In the genomic region with DNA sequence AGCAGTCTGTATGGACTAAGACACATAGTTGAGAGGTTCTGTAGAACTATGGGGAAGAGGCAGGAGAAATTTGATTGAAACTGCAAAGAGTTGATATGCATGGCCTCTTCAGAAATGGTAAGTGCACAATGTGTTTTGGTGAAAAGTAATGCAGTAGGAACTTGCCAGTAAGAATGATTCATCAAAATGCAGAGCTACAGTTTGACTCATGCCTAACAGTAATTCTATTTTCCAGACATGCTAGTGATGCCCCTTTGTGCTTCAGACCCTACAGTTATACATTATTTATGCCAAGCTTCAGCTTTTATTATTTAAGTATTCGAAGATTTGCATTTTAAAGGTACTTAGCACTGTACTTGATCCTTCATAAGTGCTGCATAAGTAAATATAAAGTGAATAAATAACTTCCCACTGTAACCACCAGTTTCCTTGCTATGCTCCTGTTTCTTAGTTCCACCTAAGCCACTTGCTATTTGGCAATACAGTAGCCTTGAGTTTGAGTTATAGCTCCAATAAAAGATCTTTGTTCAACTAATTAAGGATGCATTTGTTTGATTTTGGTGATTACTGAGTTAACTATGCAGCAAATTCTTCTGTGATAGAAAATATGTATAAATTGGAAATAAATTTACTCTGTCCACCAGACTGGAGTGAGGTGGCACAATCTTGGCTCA, we compare ENCODE assay signal across 17 cellular contexts. TPM values are rescaled to one million over a fixed set of nuclear protein-coding genes. Genes with fewer than 3 reads are reported as not detected.
A peak's percentile ranks its signal among the peaks of the same experiment; 100 is the strongest.
DNase-seq lines count a peak whose midpoint lies in the region; ATAC-seq and TF ChIP-seq lines count a peak whose summit lies in the region.
"Had no signal": no experiment of that assay in that cellular context is flagged by ENCODE, and none has a peak within 500 bp of the region (broad histone marks: within the 10 kb centered on the region; RNA-seq: fewer than 3 reads in every experiment).

No MANE protein-coding gene starts in this region.

- WGBS in smooth muscle cell (ENCODE audit: low lambda C conversion rate): 79% methylated on average over 1 of the region's 1 CpG

- H3K27ac Mint-ChIP-seq in activated CD4-positive, alpha-beta T cell treated with anti-CD3 and anti-CD28 coated beads for 36 hours: peak overlapping the region; percentile 76
- H3K27ac Mint-ChIP-seq: activated CD4-positive, alpha-beta T cell treated with anti-CD3 and anti-CD28 coated beads, Interleukin-2, amount 10 ng/mL, durations not matched to agents 7 days and 5 days; activated naive CD8-positive, alpha-beta T cell treated with anti-CD3 and anti-CD28 coated beads, Interleukin-2, amount 50 U/mL, for 24 hours; neural progenitor cell had no signal

- no peak for TF ChIP-seq CTCF in fibroblast of lung (conservative IDR thresholded peaks at IDR 0.05 in 1 of 2, IDR thresholded peaks at IDR 0.05 in 1 of 2; ENCODE audit: low read depth in 1 of 2, low read length in 2 of 2)
- no peak for TF ChIP-seq CTCF in smooth muscle cell (IDR thresholded peaks at IDR 0.05; ENCODE audit: borderline replicate concordance, insufficient read depth, poor library complexity, severe bottlenecking)

- intact Hi-C loops in activated CD4-positive, alpha-beta T cell treated with anti-CD3 and anti-CD28 coated beads for 36 hours (cut with DNase I, micrococcal nuclease): loop anchor here in 1 of 2 experiments (10.0 kb wide), 1 partner anchor 64 kb away; no protein-coding TSS in a partner anchor

- H3K79me2 ChIP-seq in fibroblast of lung (ENCODE audit: control insufficient read depth, insufficient read depth, low read length): no peaks in the 10 kb centered on the region
- no peaks in the 10 kb centered on the region for H3K79me2 ChIP-seq in smooth muscle cell (ENCODE audit: low read depth)

- H2AFZ ChIP-seq in fibroblast of lung (ENCODE audit: low read length): no peak overlapping the region
- no peak overlapping the region for H2AFZ ChIP-seq in smooth muscle cell (ENCODE audit: low read depth)
- H2AFZ ChIP-seq: neural progenitor cell had no signal

- DNase-seq in activated CD4-positive, alpha-beta T cell treated with anti-CD3 and anti-CD28 coated beads for 36 hours: no peak
- DNase-seq in activated CD4-positive, alpha-beta T cell treated with anti-CD3 and anti-CD28 coated beads for 1 hour: no peak
- DNase-seq in RKO (ENCODE audit: low spot score) (peak; percentile 79), fibroblast of lung (ENCODE audit: low read depth in 2 of 2) (peak; percentile 85 to 91), smooth muscle cell (lab: John Stamatoyannopoulos, UW; ENCODE audit: unreplicated experiment) (no peak), AML-193 (lab: John Stamatoyannopoulos, UW) (no peak)
- DNase-seq in activated CD4-positive, alpha-beta T cell treated with anti-CD3 and anti-CD28 coated beads for 4 hours: no peak
- DNase-seq: activated CD4-positive, alpha-beta T cell treated with anti-CD3 and anti-CD28 coated beads, Interleukin-2, amount 10 ng/mL, durations not matched to agents 7 days and 5 days; activated naive CD8-positive, alpha-beta T cell treated with anti-CD3 and anti-CD28 coated beads, Interleukin-2, amount 50 U/mL, for 24 hours; GOT3; KBM-7; NCI-H345; SK-N-SH had no signal

- peak; percentile 94 for ATAC-seq in activated CD4-positive, alpha-beta T cell treated with anti-CD3 and anti-CD28 coated beads for 36 hours
- no peak for ATAC-seq in GM18907 (IDR thresholded peaks at IDR 0.05; ENCODE audit: unreplicated experiment)
- ATAC-seq: activated naive CD8-positive, alpha-beta T cell treated with anti-CD3 and anti-CD28 coated beads, Interleukin-2, amount 50 U/mL, for 24 hours; left lobe of liver had no signal

- H3K9ac ChIP-seq in fibroblast of lung (ENCODE audit: insufficient read depth, low read length) (no peak overlapping the region), smooth muscle cell (ENCODE audit: low read depth) (no peak overlapping the region)
- H3K9ac ChIP-seq: BLaER1, neural progenitor cell, SK-N-SH had no signal

- no peak overlapping the region for H3K4me3 Mint-ChIP-seq in activated CD4-positive, alpha-beta T cell treated with anti-CD3 and anti-CD28 coated beads for 36 hours
- H3K4me3 Mint-ChIP-seq: activated CD4-positive, alpha-beta T cell treated with anti-CD3 and anti-CD28 coated beads, Interleukin-2, amount 10 ng/mL, durations not matched to agents 7 days and 5 days; activated naive CD8-positive, alpha-beta T cell treated with anti-CD3 and anti-CD28 coated beads, Interleukin-2, amount 50 U/mL, for 24 hours; neural progenitor cell had no signal

- CTCF ChIA-PET in activated CD4-positive, alpha-beta T cell treated with anti-CD3 and anti-CD28 coated beads for 36 hours (lab: Charles Lee): interaction anchor here (0.7 kb wide), 1 partner anchor 149 kb away, joined by 3 read pairs; no protein-coding TSS in a partner anchor

- H3K36me3 Mint-ChIP-seq in activated CD4-positive, alpha-beta T cell treated with anti-CD3 and anti-CD28 coated beads for 36 hours (ENCODE audit: low read depth): no peaks in the 10 kb centered on the region
- H3K36me3 Mint-ChIP-seq: neural progenitor cell had no signal

- H3K36me3 ChIP-seq in fibroblast of lung (ENCODE audit: control insufficient read depth, insufficient read depth, low read length) (no peaks in the 10 kb centered on the region), smooth muscle cell (ENCODE audit: low read depth) (no peaks in the 10 kb centered on the region)
- H3K36me3 ChIP-seq: BLaER1, neural progenitor cell had no signal

- H4K20me1 ChIP-seq in fibroblast of lung (ENCODE audit: control insufficient read depth, extremely low read depth, insufficient read depth, low read length): no peaks in the 10 kb centered on the region
- H4K20me1 ChIP-seq in smooth muscle cell (ENCODE audit: low read depth): no peaks in the 10 kb centered on the region
- H4K20me1 ChIP-seq: BLaER1 had no signal

- H3K9me3 Mint-ChIP-seq in activated CD4-positive, alpha-beta T cell treated with anti-CD3 and anti-CD28 coated beads for 36 hours (ENCODE audit: low read depth): no peaks in the 10 kb centered on the region
- H3K9me3 Mint-ChIP-seq: activated CD4-positive, alpha-beta T cell treated with anti-CD3 and anti-CD28 coated beads, Interleukin-2, amount 10 ng/mL, durations not matched to agents 7 days and 5 days; activated naive CD8-positive, alpha-beta T cell treated with anti-CD3 and anti-CD28 coated beads, Interleukin-2, amount 50 U/mL, for 24 hours had no signal

- peaks cover 3% of the 10 kb centered on the region for H3F3A ChIP-seq in smooth muscle cell (ENCODE audit: low read depth)

- POLR2A ChIA-PET in activated CD4-positive, alpha-beta T cell treated with anti-CD3 and anti-CD28 coated beads for 36 hours (lab: Charles Lee): no interaction called here

- peak overlapping the region; percentile 45 for H3K4me2 ChIP-seq in fibroblast of lung (ENCODE audit: extremely low read depth, insufficient read depth, low read length)
- H3K4me2 ChIP-seq in smooth muscle cell: peak overlapping the region; percentile 20
- H3K4me2 ChIP-seq: BLaER1, neural progenitor cell, SK-N-SH had no signal

- peak overlapping the region; percentile 26 for H3K27ac ChIP-seq in fibroblast of lung (ENCODE audit: insufficient read depth, low read length)
- peak overlapping the region; percentile 69 for H3K27ac ChIP-seq in smooth muscle cell (ENCODE audit: low read depth)
- H3K27ac ChIP-seq: BLaER1, neural progenitor cell had no signal

- H3K4me3 ChIP-seq in fibroblast of lung (replicated peaks in 1 of 4; ENCODE audit: control extremely low read depth in 1 of 4, insufficient read depth in 1 of 4, low read depth in 3 of 4, low read length in 4 of 4) (no peak overlapping the region), smooth muscle cell (no peak overlapping the region)
- H3K4me3 ChIP-seq: BLaER1, neural progenitor cell had no signal

- no peaks in the 10 kb centered on the region for H3K27me3 Mint-ChIP-seq in activated CD4-positive, alpha-beta T cell treated with anti-CD3 and anti-CD28 coated beads for 36 hours
- H3K27me3 Mint-ChIP-seq: activated CD4-positive, alpha-beta T cell treated with anti-CD3 and anti-CD28 coated beads, Interleukin-2, amount 10 ng/mL, durations not matched to agents 7 days and 5 days had no signal

- no peaks in the 10 kb centered on the region for H3K27me3 ChIP-seq in fibroblast of lung (ENCODE audit: control insufficient read depth, insufficient read depth, low read length)
- H3K27me3 ChIP-seq in smooth muscle cell (ENCODE audit: low read depth): no peaks in the 10 kb centered on the region
- H3K27me3 ChIP-seq: BLaER1, neural progenitor cell had no signal

- H3K4me1 ChIP-seq in fibroblast of lung (ENCODE audit: control insufficient read depth, extremely low read depth, insufficient read depth, low read length) (peaks cover 3% of the 10 kb centered on the region), smooth muscle cell (ENCODE audit: low read depth) (peaks cover 5% of the 10 kb centered on the region)

- H3K4me1 Mint-ChIP-seq in activated CD4-positive, alpha-beta T cell treated with anti-CD3 and anti-CD28 coated beads for 36 hours: peaks cover 11% of the 10 kb centered on the region
- H3K4me1 Mint-ChIP-seq: activated CD4-positive, alpha-beta T cell treated with anti-CD3 and anti-CD28 coated beads, Interleukin-2, amount 10 ng/mL, durations not matched to agents 7 days and 5 days; activated naive CD8-positive, alpha-beta T cell treated with anti-CD3 and anti-CD28 coated beads, Interleukin-2, amount 50 U/mL, for 24 hours had no signal

- no peaks in the 10 kb centered on the region for H3K9me3 ChIP-seq in fibroblast of lung (ENCODE audit: control insufficient read depth, insufficient read depth, low read depth, low read length)
- H3K9me3 ChIP-seq in smooth muscle cell (replicated peaks; ENCODE audit: low read depth): no peaks in the 10 kb centered on the region
- H3K9me3 ChIP-seq: BLaER1, SK-N-SH had no signal

RNA-seq across cellular contexts. Expression of a gene that starts 3.6 kb away (rescaled TPM):
- total RNA-seq in activated CD4-positive, alpha-beta T cell treated with anti-CD3 and anti-CD28 coated beads for 36 hours: not detected
- total RNA-seq in fibroblast of lung (not detected in 2 replicates), smooth muscle cell (not detected in 2 replicates)
- polyA plus RNA-seq in fibroblast of lung (0.01 TPM in 1 of 2 replicates, not detected in the other), smooth muscle cell (not detected in 2 replicates)
- not detected in 2 replicates for polyA plus RNA-seq in fibroblast of lung (2012)
- polyA minus RNA-seq in fibroblast of lung (ENCODE audit: low replicate concordance): 0.37 TPM in 1 of 2 replicates, not detected in the other
- total RNA-seq: activated CD4-positive, alpha-beta T cell treated with anti-CD3 and anti-CD28 coated beads, Interleukin-2, amount 10 ng/mL, durations not matched to agents 7 days and 5 days; left lobe of liver had no signal
- polyA plus RNA-seq: SK-N-SH had no signal

RNA-seq across cellular contexts. Expression of a gene that starts 38.7 kb away (rescaled TPM):
- not detected for total RNA-seq in activated CD4-positive, alpha-beta T cell treated with anti-CD3 and anti-CD28 coated beads for 36 hours
- total RNA-seq in fibroblast of lung (not detected in 2 replicates), smooth muscle cell (not detected in 2 replicates)
- polyA plus RNA-seq in fibroblast of lung (not detected in 2 replicates), smooth muscle cell (not detected in 2 replicates)
- polyA plus RNA-seq in fibroblast of lung (2012): not detected in 2 replicates
- polyA minus RNA-seq in fibroblast of lung (ENCODE audit: low replicate concordance): not detected in 2 replicates
- total RNA-seq: activated CD4-positive, alpha-beta T cell treated with anti-CD3 and anti-CD28 coated beads, Interleukin-2, amount 10 ng/mL, durations not matched to agents 7 days and 5 days; left lobe of liver had no signal
- polyA plus RNA-seq: SK-N-SH had no signal

Comparison
In these comparisons a context has a peak if more than half of its experiments do, and no peak if none do; other contexts are left out.
1. DNase-seq: peak in RKO (single experiment) and fibroblast of lung (2 of 2); none in activated CD4-positive, alpha-beta T cell treated with anti-CD3 and anti-CD28 coated beads for 36 hours (single experiment), activated CD4-positive, alpha-beta T cell treated with anti-CD3 and anti-CD28 coated beads for 1 hour (single experiment), smooth muscle cell (single experiment), AML-193 (0 of 2) and activated CD4-positive, alpha-beta T cell treated with anti-CD3 and anti-CD28 coated beads for 4 hours (0 of 2).